ENCODE assay signal across 8 cellular contexts in genomic region chr17:13030459-13031305, GRCh38. TPM values are rescaled to one million over a fixed set of nuclear protein-coding genes. Genes with fewer than 3 reads are reported as not detected.
DNase-seq lines count a peak whose midpoint lies in the region; ATAC-seq, FAIRE-seq and TF ChIP-seq lines count a peak whose summit lies in the region.

No MANE protein-coding gene starts in this region.

- H3K4me1 Mint-ChIP-seq in naive B cell = peaks cover 0 to 13% (median 11%) of the 10 kb centered on the region in 3 donors

- ATAC-seq in naive B cell (ENCODE audit: low read depth in 2 of 2) = peak in 1 of 2 donors; percentile 49
- no peak for ATAC-seq in GM19328 (IDR thresholded peaks at IDR 0.05; ENCODE audit: unreplicated experiment)
- no peak for ATAC-seq in HG03139 (IDR thresholded peaks at IDR 0.05; ENCODE audit: unreplicated experiment)

- no peak overlapping the region for H3K4me3 Mint-ChIP-seq in naive B cell

- peaks cover 0 to 14% (median 5%) of the 10 kb centered on the region in 7 donors for H3K9me3 Mint-ChIP-seq in naive B cell

- DNase-seq in AG08396 (ENCODE audit: low spot score) = peak; percentile 53
- peak; percentile 19 for DNase-seq in GM12891 (ENCODE audit: insufficient read length, low spot score)
- peak; percentile 2 for DNase-seq in NCI-H128 (lab: John Stamatoyannopoulos, UW; ENCODE audit: unreplicated experiment)
- peak; percentile 9 to 35 for DNase-seq in activated CD4-positive, alpha-beta T cell treated with anti-CD3 and anti-CD28 coated beads, Interleukin-2, amount 50 U/mL, for 4 hours
- DNase-seq in epidermal melanocyte (ENCODE audit: insufficient read length, low spot score) = peak; percentile 57
- DNase-seq in naive B cell = peak; percentile 36

- peaks cover 10 to 37% (median 33%) of the 10 kb centered on the region in 3 donors for H3K27me3 Mint-ChIP-seq in naive B cell

- peaks cover 0 to 7% of the 10 kb centered on the region in 2 donors for H3K36me3 Mint-ChIP-seq in naive B cell

- no peak for TF ChIP-seq POLR2A in GM12891 (IDR thresholded peaks at IDR 0.05; ENCODE audit: low read depth, low read length)

- H3K27ac Mint-ChIP-seq in naive B cell = peak overlapping the region in 3 of 6 donors; percentile 15 to 83 (median 49)

- FAIRE-seq in GM12891 (lab: Jason Lieb, UNC) = peak; percentile 61

TF ChIP-seq in GM12891, 5 proteins besides CTCF, POLR2A, EP300 and RAD21:
- no peak for TF ChIP-seq SPI1 (IDR thresholded peaks at IDR 0.05; ENCODE audit: low read depth, low read length)
- TF ChIP-seq POLR2AphosphoS5 (IDR thresholded peaks at IDR 0.05; ENCODE audit: low read depth, low read length) = no peak
- no peak for TF ChIP-seq POU2F2 (IDR thresholded peaks at IDR 0.05; ENCODE audit: low read depth, low read length)
- TF ChIP-seq PAX5 (IDR thresholded peaks at IDR 0.05; ENCODE audit: insufficient read depth, low read length, severe bottlenecking) = no peak
- TF ChIP-seq TAF1 (IDR thresholded peaks at IDR 0.05; ENCODE audit: low read depth, low read length) = no peak

RNA-seq across cellular contexts. Expression of gene ELAC2, which starts 12.9 kb away (rescaled TPM):
- 43.7 TPM for polyA plus RNA-seq in GM12891 (2012; ENCODE audit: low read depth, missing spikeins)
- polyA plus RNA-seq in naive B cell (ENCODE audit: low read depth in 6 of 6) = 10 to 100 TPM; 29.2 to 49.0 (median 38.8) TPM

Comparison
In these comparisons a context has a peak if more than half of its experiments do, and no peak if none do; other contexts are left out.
1. DNase-seq: peak in every context shown above with its lines; median percentile 57 in epidermal melanocyte; 53 in AG08396; 36 in naive B cell; 22 in activated CD4-positive, alpha-beta T cell treated with anti-CD3 and anti-CD28 coated beads, Interleukin-2, amount 50 U/mL, for 4 hours; 19 in GM12891; 2 in NCI-H128.